In genomic region chr17:8067806-8068205, GRCh38 we compare ENCODE assay signal across 26 cellular contexts. TPM values are rescaled to one million over a fixed set of nuclear protein-coding genes. Genes with fewer than 3 reads are reported as not detected.
DNase-seq lines count a peak whose midpoint lies in the region; ATAC-seq, FAIRE-seq and TF ChIP-seq lines count a peak whose summit lies in the region.
"Had no signal": no experiment of that assay in that cellular context is flagged by ENCODE, and none has a peak within 500 bp of the region (broad histone marks: within the 10 kb centered on the region; RNA-seq: fewer than 3 reads in every experiment).

No MANE protein-coding gene starts in this region.

- H3K4ac ChIP-seq in H1 (replicated peaks; ENCODE audit: insufficient read length, low read depth, low read length) (no peak overlapping the region), mesendoderm (ENCODE audit: low read depth, low read length) (no peak overlapping the region), mesenchymal stem cell (ENCODE audit: low read depth in 1 of 2, low read length in 2 of 2) (no peak overlapping the region)

- H3K9ac ChIP-seq in H1 (replicated peaks in 1 of 4; ENCODE audit: extremely low read depth in 1 of 4, low read depth in 3 of 4, low read length in 3 of 4) (no peak overlapping the region), mesendoderm (ENCODE audit: low read length) (no peak overlapping the region), mesenchymal stem cell (ENCODE audit: low read length) (no peak overlapping the region)

- TF ChIP-seq EP300 in H1 (IDR thresholded peaks at IDR 0.05; ENCODE audit: borderline replicate concordance in 1 of 2, low read depth in 2 of 2, low read length in 2 of 2): no peak

- intact Hi-C loops in aorta (cut with DNase I): loop anchor here in 1 of 2 donors (10.0 kb wide), 1 partner anchor 47 kb away; the partner anchor contains the start of gene ALOXE3

- DNase-seq in H1 (ENCODE audit: low read depth in 1 of 2, low spot score in 2 of 2): no peak
- no peak for DNase-seq in mesendoderm
- peak; percentile 24 to 54 for DNase-seq in aorta
- no peak for DNase-seq in mesenchymal stem cell
- no peak for DNase-seq in NCI-H345 (lab: John Stamatoyannopoulos, UW)
- DNase-seq in cerebellar cortex (ENCODE audit: low spot score): no peak
- DNase-seq: Calu3, DMS79 treated with DMSO at 0.1 percent for 48 hours, GF-D8, Karpas-422, MV-4-11, NCI-H1105, NCI-H1436 treated with DMSO at 0.1 percent for 48 hours, NCI-H187 treated with DMSO at 0.1 percent for 48 hours, NCI-H2171 treated with DMSO at 0.1 percent for 48 hours, NCI-H446, NCI-H524 treated with DMSO at 0.1 percent for 48 hours, NCI-H774 had no signal

- no peak for TF ChIP-seq POLR2A in H1 (IDR thresholded peaks at IDR 0.05; ENCODE audit: control extremely low read depth in 1 of 2, low read depth in 2 of 2, low read length in 2 of 2)

- peaks cover 10% of the 10 kb centered on the region; the same call in 1 of the 2 replicates for H3K23me2 ChIP-seq in H1 (ENCODE audit: low read depth, low read length)

- 0 out of 2 replicates have a peak overlapping the region, but pooled peaks have one; percentile 72 for H2BK15ac ChIP-seq in H1 (ENCODE audit: low read length)
- H2BK15ac ChIP-seq in mesendoderm (replicated peaks; ENCODE audit: low read depth): no peak overlapping the region
- no peak overlapping the region for H2BK15ac ChIP-seq in mesenchymal stem cell (ENCODE audit: low read depth, poor library complexity, severe bottlenecking)

- H3K4me2 ChIP-seq in H1 (ENCODE audit: insufficient read depth in 1 of 2, low read depth in 2 of 2, low read length in 2 of 2) (no peak overlapping the region), mesendoderm (ENCODE audit: low read length) (no peak overlapping the region), mesenchymal stem cell (ENCODE audit: low read length, poor library complexity, severe bottlenecking) (no peak overlapping the region)

- POLR2A ChIA-PET in HEK293 (lab: Yijun Ruan, JAX): no interaction called here
- POLR2A ChIA-PET in H1 (lab: Charles Lee; ENCODE audit: partially characterized antibody): no interaction called here

- H4K8ac ChIP-seq in H1 (ENCODE audit: extremely low read depth, insufficient read depth, low read length) (no peak overlapping the region), mesendoderm (ENCODE audit: low read depth, low read length) (no peak overlapping the region), mesenchymal stem cell (ENCODE audit: low read length) (no peak overlapping the region)

- H2AK5ac ChIP-seq in H1 (ENCODE audit: low read depth, low read length) (no peak overlapping the region; the same call in 1 of the 2 replicates), mesendoderm (ENCODE audit: low read length) (no peak overlapping the region), mesenchymal stem cell (ENCODE audit: low read length, severe bottlenecking) (no peak overlapping the region)

- H3K9me3 ChIP-seq in HEK293 (ENCODE audit: control insufficient read depth, insufficient read depth, low read depth, low read length): no peaks in the 10 kb centered on the region
- no peaks in the 10 kb centered on the region for H3K9me3 ChIP-seq in H1 (ENCODE audit: insufficient read depth in 2 of 2, low read depth in 1 of 2, low read length in 1 of 2)
- no peaks in the 10 kb centered on the region for H3K9me3 ChIP-seq in aorta (ENCODE audit: control insufficient read depth, low read length)
- no peaks in the 10 kb centered on the region for H3K9me3 ChIP-seq in mesenchymal stem cell (ENCODE audit: control insufficient read depth, low read length)
- H3K9me3 ChIP-seq: SJSA1 had no signal

- H2BK5ac ChIP-seq in H1 (ENCODE audit: low read depth, low read length): no peak overlapping the region
- no peak overlapping the region for H2BK5ac ChIP-seq in mesendoderm (ENCODE audit: low read length)
- no peak overlapping the region for H2BK5ac ChIP-seq in mesenchymal stem cell (ENCODE audit: low read depth, low read length, poor library complexity, severe bottlenecking)

- TF ChIP-seq RAD21 in H1 (IDR thresholded peaks at IDR 0.05 in 1 of 2, conservative IDR thresholded peaks at IDR 0.05 in 1 of 2; ENCODE audit: low read depth in 2 of 2, low read length in 2 of 2): no peak

- no peaks in the 10 kb centered on the region for H3K79me2 ChIP-seq in H1 (ENCODE audit: control insufficient read depth in 1 of 2, insufficient read depth in 2 of 2, low read length in 2 of 2)
- no peaks in the 10 kb centered on the region for H3K79me2 ChIP-seq in mesendoderm (ENCODE audit: control insufficient read depth, insufficient read depth, low read length)

- H3K56ac ChIP-seq in H1 (replicated peaks; ENCODE audit: insufficient read length, low read depth, low read length): no peak overlapping the region
- peak overlapping the region; percentile 37 for H3K56ac ChIP-seq in mesendoderm (ENCODE audit: low read length)

- H4K5ac ChIP-seq in H1 (ENCODE audit: insufficient read length, low read depth, low read length) (no peak overlapping the region), mesendoderm (ENCODE audit: low read length) (no peak overlapping the region)

- no peak for ATAC-seq in aorta (ENCODE audit: low FRiP score)
- ATAC-seq: HCT116 had no signal

- no peak overlapping the region for H2BK20ac ChIP-seq in H1 (ENCODE audit: low read length)

- H3K27me3 ChIP-seq in H1 (replicated peaks in 1 of 4; ENCODE audit: control insufficient read depth in 3 of 4, extremely low read depth in 1 of 4, insufficient read depth in 3 of 4, low read length in 3 of 4): peaks cover 23 to 52% (median 43%) of the 10 kb centered on the region in 4 experiments
- peaks cover 26% of the 10 kb centered on the region for H3K27me3 ChIP-seq in mesendoderm (ENCODE audit: insufficient read depth, low read length, poor library complexity)
- no peaks in the 10 kb centered on the region for H3K27me3 ChIP-seq in aorta (ENCODE audit: control insufficient read depth in 1 of 2, insufficient read depth in 2 of 2, low read length in 1 of 2)
- H3K27me3 ChIP-seq in mesenchymal stem cell (ENCODE audit: control insufficient read depth in 1 of 2, insufficient read depth in 1 of 2, low read length in 2 of 2): peaks cover 77 to 82% of the 10 kb centered on the region in 2 experiments

- H2AFZ ChIP-seq in H1 (ENCODE audit: low read length) (no peak overlapping the region), mesenchymal stem cell (ENCODE audit: low read depth, low read length) (no peak overlapping the region)

- H3K23ac ChIP-seq in H1 (ENCODE audit: insufficient read length) (no peak overlapping the region), mesendoderm (ENCODE audit: low read length) (no peak overlapping the region), mesenchymal stem cell (ENCODE audit: low read length in 2 of 2) (no peak overlapping the region)

- H3K79me1 ChIP-seq in H1 (ENCODE audit: low read depth, low read length) (no peaks in the 10 kb centered on the region; the same call in 1 of the 2 replicates), mesendoderm (ENCODE audit: low read length) (no peaks in the 10 kb centered on the region), mesenchymal stem cell (replicated peaks; ENCODE audit: low read length, poor library complexity, severe bottlenecking) (no peaks in the 10 kb centered on the region)

- H3K14ac ChIP-seq in H1 (ENCODE audit: insufficient read length) (no peak overlapping the region), mesenchymal stem cell (ENCODE audit: low read length in 2 of 2) (no peak overlapping the region)

- H3K4me1 ChIP-seq in HEK293 (ENCODE audit: control insufficient read depth, insufficient read depth, low read length) (peaks cover 9% of the 10 kb centered on the region), H1 (replicated peaks in 1 of 4; ENCODE audit: control insufficient read depth in 3 of 4, insufficient read depth in 4 of 4, low read length in 3 of 4) (peaks cover 4 to 26% (median 13%) of the 10 kb centered on the region in 4 experiments), mesendoderm (ENCODE audit: control insufficient read depth, low read depth, low read length) (peaks cover 6% of the 10 kb centered on the region), aorta (ENCODE audit: control insufficient read depth in 1 of 2, insufficient read depth in 2 of 2, low read length in 2 of 2) (no peaks in the 10 kb centered on the region), mesenchymal stem cell (ENCODE audit: control insufficient read depth, insufficient read depth, low read depth, low read length) (peaks cover 4% of the 10 kb centered on the region)
- H3K4me1 ChIP-seq: SJSA1 had no signal

- H3K36me3 ChIP-seq in HEK293 (ENCODE audit: control insufficient read depth in 2 of 2, insufficient read depth in 1 of 2, low read length in 2 of 2) (no peaks in the 10 kb centered on the region), H1 (ENCODE audit: control insufficient read depth in 2 of 4, insufficient read depth in 4 of 4, low read length in 3 of 4) (no peaks in the 10 kb centered on the region), mesendoderm (ENCODE audit: control insufficient read depth, insufficient read depth, low read length) (no peaks in the 10 kb centered on the region), aorta (ENCODE audit: control insufficient read depth in 1 of 2, insufficient read depth in 2 of 2, low read length in 1 of 2) (no peaks in the 10 kb centered on the region), mesenchymal stem cell (ENCODE audit: control insufficient read depth in 1 of 2, insufficient read depth in 2 of 2, low read depth in 1 of 2, low read length in 2 of 2) (no peaks in the 10 kb centered on the region)
- H3K36me3 ChIP-seq: SJSA1 had no signal

- H3K18ac ChIP-seq in H1 (ENCODE audit: extremely low read depth, low read length): no peak overlapping the region
- no peak overlapping the region for H3K18ac ChIP-seq in mesendoderm (ENCODE audit: low read length)
- H3K18ac ChIP-seq in mesenchymal stem cell (ENCODE audit: low read depth in 1 of 2, low read length in 2 of 2): no peak overlapping the region

- H3K27ac ChIP-seq in HEK293 (ENCODE audit: extremely low read depth, low read depth, low read length) (no peak overlapping the region), H1 (ENCODE audit: low read depth, low read length) (no peak overlapping the region), mesendoderm (ENCODE audit: low read depth, low read length) (no peak overlapping the region), aorta (ENCODE audit: low read depth in 1 of 2, low read length in 2 of 2) (no peak overlapping the region), mesenchymal stem cell (ENCODE audit: low read length, poor library complexity, severe bottlenecking) (no peak overlapping the region)
- H3K27ac ChIP-seq: SJSA1 had no signal

- H2BK120ac ChIP-seq in H1 (replicated peaks; ENCODE audit: low read depth, low read length) (no peak overlapping the region), mesendoderm (ENCODE audit: low read depth, low read length) (no peak overlapping the region), mesenchymal stem cell (ENCODE audit: low read depth, low read length) (no peak overlapping the region)

- H3K4me3 ChIP-seq in HEK293 (ENCODE audit: low read depth, low read length) (no peak overlapping the region), H1 (ENCODE audit: extremely low read depth in 1 of 4, insufficient read depth in 2 of 4, low read depth in 3 of 4, low read length in 4 of 4) (no peak overlapping the region), mesendoderm (ENCODE audit: low read length) (no peak overlapping the region), aorta (ENCODE audit: low read length in 2 of 2) (no peak overlapping the region), mesenchymal stem cell (ENCODE audit: insufficient read depth in 1 of 2, low read depth in 1 of 2, low read length in 2 of 2) (no peak overlapping the region)
- H3K4me3 ChIP-seq: SJSA1 had no signal

- CTCF ChIA-PET in HEK293 (lab: Yijun Ruan, JAX) (interaction anchor here (1.0 to 27.3 kb wide), 6 partner anchors 8 to 91 kb away, joined by 3 to 561 read pairs (median 40); partner anchors contain the start of genes ALOX12B and ALOXE3), H1 (lab: Charles Lee; ENCODE audit: partially characterized antibody) (interaction anchor here (0.7 to 17.3 kb wide), 3 partner anchors 7 to 26 kb away, joined by 3 to 315 read pairs (median 270); partner anchors contain the start of gene ALOX12B)

- H2BK12ac ChIP-seq in H1 (ENCODE audit: low read depth, low read length) (no peak overlapping the region), mesenchymal stem cell (ENCODE audit: low read length in 2 of 2) (no peak overlapping the region)

- TF ChIP-seq CTCF in HEK293 (tag by site-specific recombination; IDR thresholded peaks at IDR 0.05) (no peak), H1 (IDR thresholded peaks at IDR 0.05; ENCODE audit: control extremely low read depth in 1 of 3, insufficient read depth in 1 of 3, low read depth in 1 of 3, low read length in 3 of 3) (no peak)

- H4K20me1 ChIP-seq in H1 (replicated peaks in 1 of 2; ENCODE audit: control insufficient read depth in 1 of 2, insufficient read depth in 2 of 2, low read length in 2 of 2): peaks cover 3 to 6% of the 10 kb centered on the region in 2 experiments

- 57% methylated on average over 4 of the region's 4 CpGs; no CpG with 5 or more reads in 1 of the 2 experiments for WGBS in H1 (ENCODE audit: extremely low coverage in 1 of 2, insufficient coverage in 1 of 2, insufficient read length in 1 of 2, insufficient replicate concordance in 2 of 2, low coverage in 1 of 2, low lambda C conversion rate in 2 of 2, missing lambda C conversion rate in 1 of 2), 2 experiments
- no CpG with 5 or more reads among the region's 4 CpGs for WGBS in mesendoderm (ENCODE audit: extremely low coverage, insufficient coverage, low lambda C conversion rate)
- 67 to 77% methylated on average over 4 of the region's 4 CpGs for WGBS in aorta, 2 donors
- WGBS in mesenchymal stem cell: no CpG with 5 or more reads among the region's 4 CpGs

- no peak for FAIRE-seq in H1 (lab: Jason Lieb, UNC)
- FAIRE-seq: GM12891, RCC 7860 had no signal

- H4K91ac ChIP-seq in H1 (replicated peaks; ENCODE audit: insufficient read length, low read length) (no peak overlapping the region), mesenchymal stem cell (ENCODE audit: low read length) (no peak overlapping the region)

RNA-seq across cellular contexts. Expression of gene ALOX12B, which starts 19.7 kb away (rescaled TPM):
- not detected in 2 replicates for total RNA-seq in H1 (2021; fragmentation: NEBNext Ultra II Directional; extraction: Animal tissue kit (Norgen Biotek cat#: 25700))
- polyA plus RNA-seq in H1 (2011; rRNA removed) (0.82 and 0.86 TPM in 2 replicates), aorta (under 1 TPM in 1 of 2 donors, not detected in 1; 0.25 TPM)
- 0.45 TPM for polyA plus RNA-seq in H1 (2011; cell fraction: cytosol; rRNA removed)
- polyA plus RNA-seq in H1 (2011; cell fraction: nucleus; rRNA removed): 0.88 TPM
- 0.48 to 1.3 TPM (median 0.92 TPM) in 4 replicates for polyA plus RNA-seq in H1 (2012, experiment 1 of 2)
- 0.96 TPM for polyA plus RNA-seq in H1 (2012, experiment 2 of 2)
- 0.12 TPM for polyA plus RNA-seq in H1 (2013, experiment 1 of 2)
- polyA plus RNA-seq in H1 (2013, experiment 2 of 2): 0.26 TPM
- polyA minus RNA-seq in H1 (2011; rRNA and poly(A)+ RNA removed): 0.41 and 0.82 TPM in 2 replicates
- polyA minus RNA-seq in H1 (2011; cell fraction: cytosol; rRNA and poly(A)+ RNA removed): not detected
- not detected for polyA minus RNA-seq in H1 (2011; cell fraction: nucleus; rRNA and poly(A)+ RNA removed)
- 0.01 TPM for polyA plus RNA-seq in mesendoderm (2013, experiment 1 of 2)
- 0.04 TPM for polyA plus RNA-seq in mesendoderm (2013, experiment 2 of 2)
- not detected for total RNA-seq in aorta
- not detected for polyA plus RNA-seq in mesenchymal stem cell (2013, experiment 1 of 2)
- not detected for polyA plus RNA-seq in mesenchymal stem cell (2013, experiment 2 of 2)
- total RNA-seq: Calu3, H4, HT-29, SJSA1 had no signal

RNA-seq across cellular contexts. Expression of gene ALOX15B, which starts 28.9 kb away (rescaled TPM):
- total RNA-seq in H1 (2021; fragmentation: NEBNext Ultra II Directional; extraction: Animal tissue kit (Norgen Biotek cat#: 25700)): 0.46 and 0.63 TPM in 2 replicates
- polyA plus RNA-seq in H1 (2011; rRNA removed): 0.91 and 1.4 TPM in 2 replicates
- polyA plus RNA-seq in H1 (2011; cell fraction: cytosol; rRNA removed): 0.76 TPM
- 1.3 TPM for polyA plus RNA-seq in H1 (2011; cell fraction: nucleus; rRNA removed)
- 0.42 to 0.79 TPM (median 0.60 TPM) in 4 replicates for polyA plus RNA-seq in H1 (2012, experiment 1 of 2)
- polyA plus RNA-seq in H1 (2012, experiment 2 of 2): 0.26 TPM
- polyA plus RNA-seq in H1 (2013, experiment 1 of 2): 0.73 TPM
- 0.70 TPM for polyA plus RNA-seq in H1 (2013, experiment 2 of 2)
- polyA minus RNA-seq in H1 (2011; rRNA and poly(A)+ RNA removed): 0.51 and 0.63 TPM in 2 replicates
- not detected for polyA minus RNA-seq in H1 (2011; cell fraction: cytosol; rRNA and poly(A)+ RNA removed)
- 0.70 TPM for polyA minus RNA-seq in H1 (2011; cell fraction: nucleus; rRNA and poly(A)+ RNA removed)
- polyA plus RNA-seq in mesendoderm (2013, experiment 1 of 2): 0.03 TPM
- polyA plus RNA-seq in mesendoderm (2013, experiment 2 of 2): 0.07 TPM
- 1 to 10 TPM in 1 of 2 donors, under 1 TPM in 1; 0.15 to 1.0 TPM for total RNA-seq in aorta
- polyA plus RNA-seq in aorta: 1 to 10 TPM in 1 of 2 donors, under 1 TPM in 1; 0.26 to 2.0 TPM
- polyA plus RNA-seq in mesenchymal stem cell (2013, experiment 1 of 2): 0.11 TPM
- polyA plus RNA-seq in mesenchymal stem cell (2013, experiment 2 of 2): 0.11 TPM
- total RNA-seq: B cell, Calu3, H4, HT-29, SJSA1 had no signal

RNA-seq across cellular contexts. Expression of gene ALOXE3, which starts 50.5 kb away (rescaled TPM):
- not detected in 2 replicates for total RNA-seq in H1 (2021; fragmentation: NEBNext Ultra II Directional; extraction: Animal tissue kit (Norgen Biotek cat#: 25700))
- polyA plus RNA-seq in H1 (2011; rRNA removed) (0.26 and 0.55 TPM in 2 replicates), aorta (not detected)
- 0.17 TPM for polyA plus RNA-seq in H1 (2011; cell fraction: cytosol; rRNA removed)
- polyA plus RNA-seq in H1 (2011; cell fraction: nucleus; rRNA removed): 0.40 TPM
- polyA plus RNA-seq in H1 (2012, experiment 1 of 2): 0.17 to 0.50 TPM (median 0.31 TPM) in 4 replicates
- 0.16 TPM for polyA plus RNA-seq in H1 (2012, experiment 2 of 2)
- 0.34 TPM for polyA plus RNA-seq in H1 (2013, experiment 1 of 2)
- polyA plus RNA-seq in H1 (2013, experiment 2 of 2): 0.07 TPM
- 0.09 and 0.27 TPM in 2 replicates for polyA minus RNA-seq in H1 (2011; rRNA and poly(A)+ RNA removed)
- not detected for polyA minus RNA-seq in H1 (2011; cell fraction: cytosol; rRNA and poly(A)+ RNA removed)
- not detected for polyA minus RNA-seq in H1 (2011; cell fraction: nucleus; rRNA and poly(A)+ RNA removed)
- polyA plus RNA-seq in mesendoderm (2013, experiment 1 of 2): 0.06 TPM
- 0.04 TPM for polyA plus RNA-seq in mesendoderm (2013, experiment 2 of 2)
- not detected for total RNA-seq in aorta
- 0.01 TPM for polyA plus RNA-seq in mesenchymal stem cell (2013, experiment 1 of 2)
- polyA plus RNA-seq in mesenchymal stem cell (2013, experiment 2 of 2): not detected
- total RNA-seq: B cell, Calu3, H4, HT-29, SJSA1 had no signal

RNA-seq across cellular contexts. Expression of gene HES7, which starts 56.1 kb away (rescaled TPM):
- 0.32 and 0.69 TPM in 2 replicates for total RNA-seq in H1 (2021; fragmentation: NEBNext Ultra II Directional; extraction: Animal tissue kit (Norgen Biotek cat#: 25700))
- polyA plus RNA-seq in H1 (2011; rRNA removed) (0.20 and 0.55 TPM in 2 replicates), aorta (1 to 10 TPM in 1 of 2 donors, not detected in 1; 1.6 TPM)
- 0.30 TPM for polyA plus RNA-seq in H1 (2011; cell fraction: cytosol; rRNA removed)
- polyA plus RNA-seq in H1 (2011; cell fraction: nucleus; rRNA removed): 1.2 TPM
- 0.23 to 0.66 TPM (median 0.48 TPM) in 4 replicates for polyA plus RNA-seq in H1 (2012, experiment 1 of 2)
- 0.22 TPM for polyA plus RNA-seq in H1 (2012, experiment 2 of 2)
- 0.41 TPM for polyA plus RNA-seq in H1 (2013, experiment 1 of 2)
- polyA plus RNA-seq in H1 (2013, experiment 2 of 2): 0.15 TPM
- polyA minus RNA-seq in H1 (2011; rRNA and poly(A)+ RNA removed): 0.09 TPM in 1 of 2 replicates, not detected in the other
- polyA minus RNA-seq in H1 (2011; cell fraction: cytosol; rRNA and poly(A)+ RNA removed): not detected
- polyA minus RNA-seq in H1 (2011; cell fraction: nucleus; rRNA and poly(A)+ RNA removed): not detected
- polyA plus RNA-seq in mesendoderm (2013, experiment 1 of 2): 0.10 TPM
- polyA plus RNA-seq in mesendoderm (2013, experiment 2 of 2): 0.17 TPM
- under 1 TPM; 0.19 to 0.30 TPM for total RNA-seq in aorta
- polyA plus RNA-seq in mesenchymal stem cell (2013, experiment 1 of 2): 1.5 TPM
- polyA plus RNA-seq in mesenchymal stem cell (2013, experiment 2 of 2): 1.4 TPM
- total RNA-seq: B cell, SJSA1 had no signal

Comparison
In these comparisons a context has a peak if more than half of its experiments do, and no peak if none do; other contexts are left out.
1. DNase-seq: peak in aorta (2 of 2); none in H1 (0 of 2), mesendoderm (single experiment), mesenchymal stem cell (single experiment), NCI-H345 (single experiment) and cerebellar cortex (single experiment).